ENCODE assay signal across 13 cellular contexts in genomic region chr15:95262866-95263564, GRCh38.
DNase-seq lines count a peak whose midpoint lies in the region; ATAC-seq and TF ChIP-seq lines count a peak whose summit lies in the region.
"Had no signal": no experiment of that assay in that cellular context is flagged by ENCODE, and none has a peak within 500 bp of the region (broad histone marks: within the 10 kb centered on the region; RNA-seq: fewer than 3 reads in every experiment).

No MANE protein-coding gene starts in this region.

- peaks cover 42% of the 10 kb centered on the region for H3K27me3 Mint-ChIP-seq in CD4-positive, alpha-beta T cell
- peaks cover 5 to 11% (median 6%) of the 10 kb centered on the region in 3 donors for H3K27me3 Mint-ChIP-seq in immature natural killer cell (ENCODE audit: low read depth in 3 of 3)

- H3K4me3 ChIP-seq in BJ (ENCODE audit: low read depth, low read length) (no peak overlapping the region), SJSA1 (no peak overlapping the region), epithelial cell of esophagus (ENCODE audit: low read length) (no peak overlapping the region)
- H3K4me3 ChIP-seq: SK-N-MC had no signal

- intact Hi-C loops in CD4-positive, alpha-beta T cell (cut with DNase I, micrococcal nuclease) = no loop called here

- no peak for TF ChIP-seq CTCF in BJ (IDR thresholded peaks at IDR 0.05; ENCODE audit: insufficient read depth, low read depth, low read length)
- no peak for TF ChIP-seq CTCF in epithelial cell of esophagus (IDR thresholded peaks at IDR 0.05; ENCODE audit: insufficient read depth, low read depth, low read length, missing control alignments)
- no peak for TF ChIP-seq CTCF in CD4-positive, alpha-beta T cell (IDR thresholded peaks at IDR 0.05)

- H3K36me3 ChIP-seq in BJ (ENCODE audit: control insufficient read depth, insufficient read depth, low read length) = no peaks in the 10 kb centered on the region
- no peaks in the 10 kb centered on the region for H3K36me3 ChIP-seq in SJSA1

- H3K9me3 ChIP-seq in SJSA1 (replicated peaks) = no peaks in the 10 kb centered on the region
- H3K9me3 ChIP-seq in CD4-positive, alpha-beta T cell (ENCODE audit: control insufficient read depth, low read length) = no peaks in the 10 kb centered on the region

- no peak overlapping the region for H3K4me3 Mint-ChIP-seq in CD4-positive, alpha-beta T cell
- H3K4me3 Mint-ChIP-seq in immature natural killer cell = no peak overlapping the region
- H3K4me3 Mint-ChIP-seq: activated naive CD4-positive, alpha-beta T cell treated with anti-CD3 and anti-CD28 coated beads for 36 hours had no signal

- H3K27me3 ChIP-seq in BJ (ENCODE audit: control insufficient read depth, insufficient read depth, low read length) (no peaks in the 10 kb centered on the region), SJSA1 (replicated peaks) (no peaks in the 10 kb centered on the region)
- no peaks in the 10 kb centered on the region for H3K27me3 ChIP-seq in CD4-positive, alpha-beta T cell (ENCODE audit: control insufficient read depth, insufficient read depth, low read length)

- no peak overlapping the region for H3K27ac Mint-ChIP-seq in CD4-positive, alpha-beta T cell
- H3K27ac Mint-ChIP-seq in immature natural killer cell = no peak overlapping the region
- H3K27ac Mint-ChIP-seq: activated naive CD4-positive, alpha-beta T cell treated with anti-CD3 and anti-CD28 coated beads for 36 hours had no signal

- H3K9me3 Mint-ChIP-seq in CD4-positive, alpha-beta T cell = no peaks in the 10 kb centered on the region
- H3K9me3 Mint-ChIP-seq in immature natural killer cell = peaks cover 0 to 2% (median 0%) of the 10 kb centered on the region in 6 donors
- H3K9me3 Mint-ChIP-seq: activated naive CD4-positive, alpha-beta T cell treated with anti-CD3 and anti-CD28 coated beads for 36 hours had no signal

- ATAC-seq in CD4-positive, alpha-beta T cell (ENCODE audit: poor library complexity) = no peak
- ATAC-seq in HG02642 (IDR thresholded peaks at IDR 0.05; ENCODE audit: poor library complexity, unreplicated experiment) = no peak
- ATAC-seq: HCT116 had no signal

- peak overlapping the region; percentile 36 for H3K27ac ChIP-seq in SJSA1
- H3K27ac ChIP-seq in CD4-positive, alpha-beta T cell (ENCODE audit: low read depth, low read length) = no peak overlapping the region
- H3K27ac ChIP-seq: SK-N-MC had no signal

- H3K4me1 Mint-ChIP-seq in CD4-positive, alpha-beta T cell (ENCODE audit: low read depth) = no peaks in the 10 kb centered on the region
- peaks cover 5 to 7% of the 10 kb centered on the region in 2 donors for H3K4me1 Mint-ChIP-seq in immature natural killer cell

- H3K36me3 Mint-ChIP-seq in CD4-positive, alpha-beta T cell (ENCODE audit: low read depth) = no peaks in the 10 kb centered on the region
- H3K36me3 Mint-ChIP-seq in immature natural killer cell = no peaks in the 10 kb centered on the region

- H3K4me1 ChIP-seq in SJSA1 (replicated peaks) = peaks cover 30% of the 10 kb centered on the region

- DNase-seq in BJ (ENCODE audit: low read depth) (peak; percentile 70), SJSA1 (ENCODE audit: low read depth in 1 of 2, low spot score in 2 of 2) (peak in 1 of 2 experiments; percentile 26), epithelial cell of esophagus (ENCODE audit: low read depth) (peak; percentile 9), pulmonary artery endothelial cell (ENCODE audit: low read depth, low spot score) (peak; percentile 74), NCI-H524 treated with DMSO at 0.1 percent for 48 hours (lab: John Stamatoyannopoulos, UW) (no peak), immature natural killer cell (no peak)
- no peak for DNase-seq in CD4-positive, alpha-beta T cell
- DNase-seq: activated naive CD4-positive, alpha-beta T cell treated with anti-CD3 and anti-CD28 coated beads for 36 hours; cerebellar nuclear complex; DMS53 had no signal

- CTCF ChIA-PET in BJ (lab: Yijun Ruan, JAX) = interaction anchor here (0.6 to 4.4 kb wide), 4 partner anchors 10 to 609 kb away, joined by 3 to 16 read pairs (median 4); no protein-coding TSS in a partner anchor
- CTCF ChIA-PET in CD4-positive, alpha-beta T cell (lab: Charles Lee) = no interaction called here

- POLR2A ChIA-PET in BJ (lab: Charles Lee) = no interaction called here
- POLR2A ChIA-PET in CD4-positive, alpha-beta T cell (lab: Charles Lee) = no interaction called here

Comparison
In these comparisons a context has a peak if more than half of its experiments do, and no peak if none do; other contexts are left out.
1. DNase-seq: peak in BJ (single experiment), epithelial cell of esophagus (single experiment) and pulmonary artery endothelial cell (single experiment); none in CD4-positive, alpha-beta T cell (0 of 10), NCI-H524 treated with DMSO at 0.1 percent for 48 hours (single experiment) and immature natural killer cell (0 of 3).